17 cellular contexts compared by ENCODE assay signal in the genomic region with DNA sequence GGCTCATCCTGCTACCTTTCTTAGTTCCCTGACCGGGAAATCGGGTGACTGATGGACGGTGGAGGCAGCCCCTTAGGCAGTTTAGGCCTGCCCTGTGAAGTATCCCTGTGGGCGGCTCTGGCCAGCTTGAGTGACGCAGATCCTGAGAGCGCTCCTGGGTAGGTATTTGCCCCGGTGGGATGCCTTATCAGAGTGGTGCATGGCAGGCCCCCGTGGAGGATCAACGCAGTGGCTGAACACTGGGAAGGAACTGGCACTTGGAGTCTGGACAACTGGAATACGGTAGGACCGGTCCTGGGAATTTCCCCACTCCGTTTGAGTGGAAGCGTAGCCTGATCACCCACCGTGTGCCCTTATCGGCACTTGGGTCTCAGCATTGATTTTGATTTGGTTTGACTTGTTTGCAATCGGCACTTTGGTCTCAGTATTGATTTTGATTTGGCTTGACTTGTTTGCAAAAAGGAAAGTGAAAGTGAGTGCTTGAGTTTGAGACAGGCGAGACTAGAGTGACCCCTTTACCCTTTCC. TPM values are rescaled to one million over a fixed set of nuclear protein-coding genes. Genes with fewer than 3 reads are reported as not detected.
A peak's percentile ranks its signal among the peaks of the same experiment; 100 is the strongest.
DNase-seq lines count a peak whose midpoint lies in the region; ATAC-seq and TF ChIP-seq lines count a peak whose summit lies in the region.
"Had no signal": no experiment of that assay in that cellular context is flagged by ENCODE, and none has a peak within 500 bp of the region (broad histone marks: within the 10 kb centered on the region; RNA-seq: fewer than 3 reads in every experiment).

No MANE protein-coding gene starts in this region.

- H3K27ac ChIP-seq in angular gyrus (ENCODE audit: low read depth, low read length) = peak overlapping the region; percentile 7
- H3K27ac ChIP-seq in thoracic aorta = peak overlapping the region in 1 of 2 donors; percentile 16

- ATAC-seq in activated naive CD8-positive, alpha-beta T cell treated with anti-CD3 and anti-CD28 coated beads, Interleukin-2, amount 10 ng/mL, durations not matched to agents 7 days and 5 days (ENCODE audit: low read depth) = no peak
- ATAC-seq in thoracic aorta (ENCODE audit: insufficient number of reproducible peaks, low FRiP score, low read depth) = no peak
- ATAC-seq: left colon had no signal

- H3K4me3 Mint-ChIP-seq in activated naive CD8-positive, alpha-beta T cell treated with anti-CD3 and anti-CD28 coated beads, Interleukin-2, amount 10 ng/mL, durations not matched to agents 7 days and 5 days = peak overlapping the region; percentile 33
- no peak overlapping the region for H3K4me3 Mint-ChIP-seq in activated naive CD8-positive, alpha-beta T cell treated with anti-CD3 and anti-CD28 coated beads for 36 hours

- no peaks in the 10 kb centered on the region for H3K36me3 ChIP-seq in thoracic aorta

- no peak for TF ChIP-seq CTCF in thoracic aorta (IDR thresholded peaks at IDR 0.05)

- peak overlapping the region; percentile 33 for H3K4me3 ChIP-seq in thoracic aorta

- peaks cover 2% of the 10 kb centered on the region for H3K9me3 Mint-ChIP-seq in activated naive CD8-positive, alpha-beta T cell treated with anti-CD3 and anti-CD28 coated beads, Interleukin-2, amount 10 ng/mL, durations not matched to agents 7 days and 5 days
- H3K9me3 Mint-ChIP-seq in activated naive CD8-positive, alpha-beta T cell treated with anti-CD3 and anti-CD28 coated beads for 36 hours = peaks cover under 1% of the 10 kb centered on the region

- peak; percentile 27 for DNase-seq in activated naive CD8-positive, alpha-beta T cell treated with anti-CD3 and anti-CD28 coated beads, Interleukin-2, amount 10 ng/mL, durations not matched to agents 7 days and 5 days
- no peak for DNase-seq in activated naive CD8-positive, alpha-beta T cell treated with anti-CD3 and anti-CD28 coated beads for 36 hours
- DNase-seq in mesenteric fat pad (ENCODE audit: low spot score) (peak; percentile 86), thoracic aorta (ENCODE audit: low spot score) (no peak), T1000 (lab: John Stamatoyannopoulos, UW) (no peak), pons (ENCODE audit: low spot score) (no peak), NCI-H128 (lab: John Stamatoyannopoulos, UW; ENCODE audit: unreplicated experiment) (no peak)
- DNase-seq: GF-D8; NCI-H1105 treated with DMSO at 0.1 percent for 48 hours; NCI-H82; stimulated activated CD4-positive, alpha-beta T cell treated with anti-CD3 and anti-CD28 coated beads, Interleukin-4, amount 100 ng/mL, for 1 hour had no signal

- H3K9me3 ChIP-seq in thoracic aorta = peaks cover 6% of the 10 kb centered on the region

- H3K27me3 Mint-ChIP-seq in activated naive CD8-positive, alpha-beta T cell treated with anti-CD3 and anti-CD28 coated beads, Interleukin-2, amount 10 ng/mL, durations not matched to agents 7 days and 5 days = peaks cover 2% of the 10 kb centered on the region
- no peaks in the 10 kb centered on the region for H3K27me3 Mint-ChIP-seq in activated naive CD8-positive, alpha-beta T cell treated with anti-CD3 and anti-CD28 coated beads for 36 hours

- peaks cover 0 to 4% of the 10 kb centered on the region in 2 donors for H3K4me1 ChIP-seq in thoracic aorta (ENCODE audit: control insufficient read depth in 1 of 2, low read depth in 2 of 2)

- POLR2A ChIA-PET in activated naive CD8-positive, alpha-beta T cell treated with anti-CD3 and anti-CD28 coated beads, Interleukin-2, amount 10 ng/mL, durations not matched to agents 7 days and 5 days (lab: Charles Lee) = no interaction called here

- peaks cover 13% of the 10 kb centered on the region for H3K4me1 Mint-ChIP-seq in activated naive CD8-positive, alpha-beta T cell treated with anti-CD3 and anti-CD28 coated beads, Interleukin-2, amount 10 ng/mL, durations not matched to agents 7 days and 5 days
- H3K4me1 Mint-ChIP-seq in activated naive CD8-positive, alpha-beta T cell treated with anti-CD3 and anti-CD28 coated beads for 36 hours = peaks cover 7% of the 10 kb centered on the region

- H3K36me3 Mint-ChIP-seq in activated naive CD8-positive, alpha-beta T cell treated with anti-CD3 and anti-CD28 coated beads, Interleukin-2, amount 10 ng/mL, durations not matched to agents 7 days and 5 days = no peaks in the 10 kb centered on the region
- no peaks in the 10 kb centered on the region for H3K36me3 Mint-ChIP-seq in activated naive CD8-positive, alpha-beta T cell treated with anti-CD3 and anti-CD28 coated beads for 36 hours

- H3K27me3 ChIP-seq in thoracic aorta (replicated peaks; ENCODE audit: insufficient read depth) = no peaks in the 10 kb centered on the region

- H3K27ac Mint-ChIP-seq in activated naive CD8-positive, alpha-beta T cell treated with anti-CD3 and anti-CD28 coated beads, Interleukin-2, amount 10 ng/mL, durations not matched to agents 7 days and 5 days = peak overlapping the region; percentile 74
- no peak overlapping the region for H3K27ac Mint-ChIP-seq in activated naive CD8-positive, alpha-beta T cell treated with anti-CD3 and anti-CD28 coated beads for 36 hours

RNA-seq across cellular contexts. Expression of gene PLA2G2F, which starts 15.2 kb away (rescaled TPM):
- not detected for total RNA-seq in activated naive CD8-positive, alpha-beta T cell treated with anti-CD3 and anti-CD28 coated beads, Interleukin-2, amount 10 ng/mL, durations not matched to agents 7 days and 5 days
- total RNA-seq in activated naive CD8-positive, alpha-beta T cell treated with anti-CD3 and anti-CD28 coated beads for 36 hours = not detected
- total RNA-seq in mesenteric fat pad (not detected), thoracic aorta (not detected)
- total RNA-seq: activated CD8-positive, alpha-beta memory T cell treated with anti-CD3 and anti-CD28 coated beads for 36 hours; bronchial epithelial cell; HT1080; temporal lobe had no signal

RNA-seq across cellular contexts. Expression of gene UBXN10, which starts 31.5 kb away (rescaled TPM):
- under 1 TPM; 0.23 to 0.28 TPM for total RNA-seq in activated naive CD8-positive, alpha-beta T cell treated with anti-CD3 and anti-CD28 coated beads, Interleukin-2, amount 10 ng/mL, durations not matched to agents 7 days and 5 days
- 1 to 10 TPM; 1.1 to 1.2 TPM for total RNA-seq in activated naive CD8-positive, alpha-beta T cell treated with anti-CD3 and anti-CD28 coated beads for 36 hours
- total RNA-seq in mesenteric fat pad (0.29 TPM), thoracic aorta (under 1 TPM; 0.28 to 0.68 TPM)
- total RNA-seq: HT1080 had no signal

RNA-seq across cellular contexts. Expression of gene PLA2G2C, which starts 31.9 kb away (rescaled TPM):
- total RNA-seq in activated naive CD8-positive, alpha-beta T cell treated with anti-CD3 and anti-CD28 coated beads, Interleukin-2, amount 10 ng/mL, durations not matched to agents 7 days and 5 days = not detected
- total RNA-seq in activated naive CD8-positive, alpha-beta T cell treated with anti-CD3 and anti-CD28 coated beads for 36 hours = not detected
- 0.74 TPM for total RNA-seq in mesenteric fat pad
- not detected for total RNA-seq in thoracic aorta
- total RNA-seq: bronchial epithelial cell, HT1080, temporal lobe had no signal

RNA-seq across cellular contexts. Expression of gene PLA2G2D, which starts 35.0 kb away (rescaled TPM):
- total RNA-seq in activated naive CD8-positive, alpha-beta T cell treated with anti-CD3 and anti-CD28 coated beads, Interleukin-2, amount 10 ng/mL, durations not matched to agents 7 days and 5 days = not detected
- not detected for total RNA-seq in activated naive CD8-positive, alpha-beta T cell treated with anti-CD3 and anti-CD28 coated beads for 36 hours
- total RNA-seq in mesenteric fat pad = not detected
- total RNA-seq in thoracic aorta = not detected
- total RNA-seq: activated CD8-positive, alpha-beta memory T cell treated with anti-CD3 and anti-CD28 coated beads for 36 hours; bronchial epithelial cell; HT1080; temporal lobe had no signal

Comparison
In these comparisons a context has a peak if more than half of its experiments do, and no peak if none do; other contexts are left out.
1. DNase-seq: peak in activated naive CD8-positive, alpha-beta T cell treated with anti-CD3 and anti-CD28 coated beads, Interleukin-2, amount 10 ng/mL, durations not matched to agents 7 days and 5 days (single experiment) and mesenteric fat pad (single experiment); none in activated naive CD8-positive, alpha-beta T cell treated with anti-CD3 and anti-CD28 coated beads for 36 hours (single experiment), thoracic aorta (single experiment), T1000 (single experiment), pons (single experiment) and NCI-H128 (single experiment).